21 cellular contexts compared by ENCODE assay signal in the genomic region with DNA sequence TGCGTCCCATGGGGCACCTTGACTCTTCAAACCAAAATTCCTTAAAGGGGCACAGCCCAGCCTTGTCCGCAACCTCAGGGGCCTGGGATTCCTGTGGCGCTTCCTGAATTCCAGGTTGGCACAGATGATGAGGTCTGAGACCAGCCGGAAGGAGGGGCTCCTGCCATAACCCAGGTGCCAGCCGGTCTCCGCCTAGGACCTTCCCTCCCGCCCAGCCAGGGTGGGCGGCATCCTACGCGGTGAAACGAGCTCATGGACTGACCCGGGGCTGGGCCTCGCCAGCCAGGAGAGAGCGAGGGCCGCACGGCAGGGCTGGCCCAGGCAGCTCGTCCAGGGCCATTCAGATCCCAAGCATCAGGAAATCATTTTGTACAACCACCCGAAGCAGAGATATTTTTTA. TPM values are rescaled to one million over a fixed set of nuclear protein-coding genes. Genes with fewer than 3 reads are reported as not detected.
DNase-seq lines count a peak whose midpoint lies in the region; ATAC-seq and TF ChIP-seq lines count a peak whose summit lies in the region.
"Had no signal": no experiment of that assay in that cellular context is flagged by ENCODE, and none has a peak within 500 bp of the region (broad histone marks: within the 10 kb centered on the region; RNA-seq: fewer than 3 reads in every experiment).

No MANE protein-coding gene starts in this region.

- H3K27ac ChIP-seq in colonic mucosa: no peak overlapping the region
- H3K27ac ChIP-seq: SJSA1 had no signal

- no peaks in the 10 kb centered on the region for H3K9me3 ChIP-seq in colonic mucosa
- H3K9me3 ChIP-seq: SJSA1 had no signal

- no peak for TF ChIP-seq CTCF in colonic mucosa (IDR thresholded peaks at IDR 0.05)
- no peak for TF ChIP-seq CTCF in activated CD8-positive, alpha-beta T cell treated with anti-CD3 and anti-CD28 coated beads for 36 hours (IDR thresholded peaks at IDR 0.05)

- CTCF ChIA-PET in activated CD8-positive, alpha-beta T cell treated with anti-CD3 and anti-CD28 coated beads for 36 hours (lab: Charles Lee): no interaction called here

- POLR2A ChIA-PET in activated CD8-positive, alpha-beta T cell treated with anti-CD3 and anti-CD28 coated beads for 36 hours (lab: Charles Lee): no interaction called here

- no peaks in the 10 kb centered on the region for H3K9me3 Mint-ChIP-seq in activated CD8-positive, alpha-beta T cell treated with anti-CD3 and anti-CD28 coated beads for 36 hours

- no peaks in the 10 kb centered on the region for H3K27me3 Mint-ChIP-seq in activated CD8-positive, alpha-beta T cell treated with anti-CD3 and anti-CD28 coated beads for 36 hours

- H3K4me1 Mint-ChIP-seq in activated CD8-positive, alpha-beta T cell treated with anti-CD3 and anti-CD28 coated beads for 36 hours (ENCODE audit: low read depth): no peaks in the 10 kb centered on the region

- no peaks in the 10 kb centered on the region for H3K36me3 ChIP-seq in colonic mucosa

- no peak overlapping the region for H3K9ac ChIP-seq in colonic mucosa (ENCODE audit: low read depth in 2 of 2, low read length in 2 of 2)

- DNase-seq in cardiac septum (ENCODE audit: low spot score) (peak; percentile 50), Right ventricle myocardium superior (no peak), colonic mucosa (peak; percentile 9), posterior vena cava (ENCODE audit: low spot score) (peak; percentile 44), GM03348 (ENCODE audit: low spot score) (no peak)
- no peak for DNase-seq in activated CD8-positive, alpha-beta T cell treated with anti-CD3 and anti-CD28 coated beads for 36 hours
- DNase-seq: EL; GF-D8; IMR-90; MV-4-11; NCI-H1105 treated with DMSO at 0.1 percent for 48 hours; NCI-H2081; NCI-H2171; NCI-H345; NCI-H524; NCI-H774; NK-92 treated with Interleukin-12 subunit alpha and Interleukin-12 subunit beta, amount 100 ng/mL, for 24 hours; OCI-M1 had no signal

- H3K36me3 Mint-ChIP-seq in activated CD8-positive, alpha-beta T cell treated with anti-CD3 and anti-CD28 coated beads for 36 hours (ENCODE audit: low read depth): no peaks in the 10 kb centered on the region

- ATAC-seq in Right ventricle myocardium superior (ENCODE audit: poor library complexity) (no peak), HG03342 (IDR thresholded peaks at IDR 0.05; ENCODE audit: unreplicated experiment) (no peak), GM18909 (IDR thresholded peaks at IDR 0.05; ENCODE audit: poor library complexity, unreplicated experiment) (no peak)
- no peak for ATAC-seq in activated CD8-positive, alpha-beta T cell treated with anti-CD3 and anti-CD28 coated beads for 36 hours

- no peaks in the 10 kb centered on the region for H3K27me3 ChIP-seq in colonic mucosa
- H3K27me3 ChIP-seq: SJSA1 had no signal

- H3K4me3 ChIP-seq in colonic mucosa: no peak overlapping the region
- H3K4me3 ChIP-seq: SJSA1 had no signal

- intact Hi-C loops in cardiac septum (cut with DNase I) (loop anchor here (10.0 kb wide), 1 partner anchor 60 kb away; no protein-coding TSS in a partner anchor), Right ventricle myocardium superior (cut with DNase I) (no loop called here), colonic mucosa (cut with DNase I) (no loop called here), posterior vena cava (cut with DNase I) (no loop called here)
- intact Hi-C loops in activated CD8-positive, alpha-beta T cell treated with anti-CD3 and anti-CD28 coated beads for 36 hours (cut with micrococcal nuclease): no loop called here

- no peaks in the 10 kb centered on the region for H3K4me1 ChIP-seq in colonic mucosa
- H3K4me1 ChIP-seq: SJSA1 had no signal

- H3K4me3 Mint-ChIP-seq in activated CD8-positive, alpha-beta T cell treated with anti-CD3 and anti-CD28 coated beads for 36 hours: no peak overlapping the region

- H3K27ac Mint-ChIP-seq in activated CD8-positive, alpha-beta T cell treated with anti-CD3 and anti-CD28 coated beads for 36 hours: no peak overlapping the region

RNA-seq across cellular contexts. Expression of a gene that starts 23.0 kb away (rescaled TPM):
- not detected for total RNA-seq in cardiac septum
- 0.51 TPM for total RNA-seq in Right ventricle myocardium superior
- total RNA-seq in colonic mucosa: 1 to 10 TPM; 1.5 to 5.7 TPM
- under 1 TPM in 1 of 2 donors, not detected in 1; 0.65 TPM for total RNA-seq in posterior vena cava
- not detected for total RNA-seq in activated CD8-positive, alpha-beta T cell treated with anti-CD3 and anti-CD28 coated beads for 36 hours
- total RNA-seq: IMR-90 had no signal

RNA-seq across cellular contexts. Expression of a gene that starts 44.0 kb away (rescaled TPM):
- total RNA-seq in cardiac septum (not detected), Right ventricle myocardium superior (not detected), colonic mucosa (10 to 100 TPM; 27.2 to 33.8 TPM), posterior vena cava (not detected)
- not detected for total RNA-seq in activated CD8-positive, alpha-beta T cell treated with anti-CD3 and anti-CD28 coated beads for 36 hours
- total RNA-seq: IMR-90 had no signal

Comparison
In these comparisons a context has a peak if more than half of its experiments do, and no peak if none do; other contexts are left out.
1. DNase-seq: peak in cardiac septum (single experiment), colonic mucosa (single experiment) and posterior vena cava (single experiment); none in Right ventricle myocardium superior (single experiment), activated CD8-positive, alpha-beta T cell treated with anti-CD3 and anti-CD28 coated beads for 36 hours (single experiment) and GM03348 (single experiment).
2. RNA of a gene that starts 44.0 kb away (total RNA-seq): 27.2 to 33.8 TPM in colonic mucosa; not detected in Right ventricle myocardium superior (single experiment), not detected in activated CD8-positive, alpha-beta T cell treated with anti-CD3 and anti-CD28 coated beads for 36 hours, not detected in cardiac septum (single experiment) and not detected in posterior vena cava; every median in the first group is over 10 times any median in the second.